8 cellular contexts compared by ENCODE assay signal in the genomic region with DNA sequence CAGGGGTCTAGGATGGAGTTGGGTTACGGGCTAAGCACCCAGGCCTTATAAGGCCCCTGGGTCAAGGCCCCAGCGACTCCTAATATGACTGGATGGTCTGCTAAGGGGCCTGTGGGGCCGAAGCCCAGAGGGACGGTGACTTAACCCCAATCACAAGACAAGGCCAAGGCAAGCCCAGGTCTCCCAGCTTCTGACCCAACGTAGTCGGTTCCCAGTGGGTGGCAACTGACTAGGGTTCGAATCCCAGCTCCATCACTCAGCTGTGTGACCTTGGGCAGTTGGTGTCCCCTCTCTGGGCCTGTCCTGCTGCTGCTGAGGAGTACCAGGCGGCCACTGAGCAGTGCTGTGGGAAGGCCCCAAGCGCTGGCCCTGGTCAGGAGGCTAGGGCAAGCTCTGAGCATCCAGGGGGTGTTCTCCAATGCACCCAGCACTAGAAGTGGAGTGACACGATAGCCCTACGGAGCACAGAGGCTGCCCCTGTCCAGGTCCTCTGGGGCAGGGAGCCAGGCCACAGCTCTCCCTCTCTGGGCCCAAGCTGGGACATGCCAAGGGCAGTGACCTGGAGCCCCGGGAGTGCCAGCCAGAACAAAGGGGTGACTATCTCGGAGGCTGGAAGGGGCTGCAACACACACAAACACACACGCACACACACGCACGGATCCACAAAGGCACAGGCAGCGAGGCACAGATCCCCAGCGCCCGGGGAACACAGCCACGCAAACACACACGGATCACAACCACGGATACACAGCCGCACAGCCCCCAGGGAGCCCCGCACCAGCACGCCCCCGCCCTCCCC. TPM values are rescaled to one million over a fixed set of nuclear protein-coding genes. Genes with fewer than 3 reads are reported as not detected.
DNase-seq lines count a peak whose midpoint lies in the region; ATAC-seq and TF ChIP-seq lines count a peak whose summit lies in the region.

No MANE protein-coding gene starts in this region.

- intact Hi-C loops in Right ventricle myocardium inferior (cut with DNase I) (loop anchor here (5.0 kb wide), 1 partner anchor 40 kb away; the partner anchor contains the start of gene ST6GALNAC4), cardiac septum (cut with DNase I) (loop anchor here (2.0 to 5.0 kb wide), 2 partner anchors 20 to 40 kb away; partner anchors contain the start of gene ST6GALNAC4)

- H3K27me3 Mint-ChIP-seq in endodermal cell (ENCODE audit: insufficient read depth), result no peaks in the 10 kb centered on the region

- peak; percentile 46 for ATAC-seq in Right ventricle myocardium inferior
- ATAC-seq in HG02884 (IDR thresholded peaks at IDR 0.05; ENCODE audit: unreplicated experiment), result no peak

- no peak overlapping the region for H3K27ac Mint-ChIP-seq in endodermal cell

- H3K36me3 ChIP-seq in endodermal cell (ENCODE audit: control insufficient read depth, insufficient read depth, low read length), result no peaks in the 10 kb centered on the region
- H3K36me3 ChIP-seq in mucosa of rectum (ENCODE audit: control insufficient read depth in 2 of 2, insufficient read depth in 2 of 2, low read length in 2 of 2), result peaks cover 2 to 7% of the 10 kb centered on the region in 2 donors

- DNase-seq in Right ventricle myocardium inferior (ENCODE audit: missing footprints) (no peak), cardiac septum (ENCODE audit: low spot score) (no peak), endodermal cell (no peak), GM19240 (ENCODE audit: insufficient read length, low spot score) (no peak)
- DNase-seq in activated CD4-positive, alpha-beta T cell treated with anti-CD3 and anti-CD28 coated beads for 48 hours, result no peak
- no peak for DNase-seq in NK-92 treated with Interleukin-12 subunit alpha and Interleukin-12 subunit beta, amount 100 ng/mL, for 24 hours (lab: John Stamatoyannopoulos, UW)

- no peaks in the 10 kb centered on the region for H3K27me3 ChIP-seq in endodermal cell (ENCODE audit: control insufficient read depth, insufficient read depth, low read length, poor library complexity, severe bottlenecking)
- no peaks in the 10 kb centered on the region for H3K27me3 ChIP-seq in mucosa of rectum (ENCODE audit: control insufficient read depth in 2 of 2, insufficient read depth in 2 of 2, low read length in 2 of 2)

- peaks cover 11% of the 10 kb centered on the region for H3K4me1 Mint-ChIP-seq in endodermal cell

- 49 to 90% methylated on average over 11 to 26 of the region's 26 CpGs for WGBS in endodermal cell (ENCODE audit: insufficient coverage in 1 of 2, insufficient read length in 1 of 2), 2 experiments

- peak overlapping the region; percentile 73 for H3K4me3 ChIP-seq in endodermal cell (ENCODE audit: low read length)
- peak overlapping the region; percentile 59 to 69 for H3K4me3 ChIP-seq in mucosa of rectum (ENCODE audit: low read length in 2 of 2)

- no peaks in the 10 kb centered on the region for H3K9me3 ChIP-seq in endodermal cell (ENCODE audit: control insufficient read depth, low read length)
- H3K9me3 ChIP-seq in mucosa of rectum (ENCODE audit: control insufficient read depth in 2 of 2, low read length in 2 of 2), result no peaks in the 10 kb centered on the region

- H3K9me3 Mint-ChIP-seq in endodermal cell, result no peaks in the 10 kb centered on the region

- peaks cover 8% of the 10 kb centered on the region for H3K4me1 ChIP-seq in endodermal cell (ENCODE audit: control insufficient read depth, insufficient read depth, low read length)
- H3K4me1 ChIP-seq in mucosa of rectum (ENCODE audit: control insufficient read depth in 2 of 2, insufficient read depth in 2 of 2, low read length in 2 of 2), result peaks cover 39 to 40% of the 10 kb centered on the region in 2 donors

- H3K27ac ChIP-seq in endodermal cell (ENCODE audit: low read depth, low read length), result no peak overlapping the region
- peak overlapping the region; percentile 67 to 68 for H3K27ac ChIP-seq in mucosa of rectum (ENCODE audit: low read depth in 2 of 2, low read length in 2 of 2)

- H3K9ac ChIP-seq in endodermal cell (ENCODE audit: extremely low read depth, low read length, poor library complexity, severe bottlenecking) (no peak overlapping the region), mucosa of rectum (ENCODE audit: low read depth in 1 of 2, low read length in 2 of 2) (peak overlapping the region; percentile 52 to 60)

- peak overlapping the region; percentile 65 for H3K4me3 Mint-ChIP-seq in endodermal cell

- H3K36me3 Mint-ChIP-seq in endodermal cell (ENCODE audit: low read depth), result no peaks in the 10 kb centered on the region

- no peak for TF ChIP-seq CTCF in endodermal cell (conservative IDR thresholded peaks at IDR 0.05)

RNA-seq across cellular contexts. Expression of gene AK1, which starts 0.5 kb away (rescaled TPM):
- total RNA-seq in Right ventricle myocardium inferior (880 TPM), cardiac septum (484 TPM), endodermal cell (10 to 100 TPM; 19.0 to 22.8 TPM)
- 58.2 TPM for polyA plus RNA-seq in endodermal cell (2013, experiment 1 of 2)
- 50.8 TPM for polyA plus RNA-seq in endodermal cell (2013, experiment 2 of 2)

RNA-seq across cellular contexts. Expression of gene ST6GALNAC6, which starts 22.4 kb away (rescaled TPM):
- 43.3 TPM for total RNA-seq in Right ventricle myocardium inferior
- 49.4 TPM for total RNA-seq in cardiac septum
- total RNA-seq in endodermal cell, result 10 to 100 TPM; 42.3 to 44.2 TPM
- polyA plus RNA-seq in endodermal cell (2013, experiment 1 of 2), result 25.4 TPM
- 26.0 TPM for polyA plus RNA-seq in endodermal cell (2013, experiment 2 of 2)

RNA-seq across cellular contexts. Expression of gene ENG, which starts 22.5 kb away (rescaled TPM):
- total RNA-seq in Right ventricle myocardium inferior, result 131 TPM
- 244 TPM for total RNA-seq in cardiac septum
- 1 to 10 TPM; 2.2 to 2.4 TPM for total RNA-seq in endodermal cell
- 1.2 TPM for polyA plus RNA-seq in endodermal cell (2013, experiment 1 of 2)
- 0.95 TPM for polyA plus RNA-seq in endodermal cell (2013, experiment 2 of 2)

RNA-seq across cellular contexts. Expression of gene ST6GALNAC4, which starts 39.9 kb away (rescaled TPM):
- total RNA-seq in Right ventricle myocardium inferior (21.9 TPM), cardiac septum (48.1 TPM), endodermal cell (10 to 100 TPM in 1 of 2 donors, 1 to 10 TPM in 1; 8.3 to 12.7 TPM)
- polyA plus RNA-seq in endodermal cell (2013, experiment 1 of 2), result 14.6 TPM
- polyA plus RNA-seq in endodermal cell (2013, experiment 2 of 2), result 15.4 TPM

RNA-seq across cellular contexts. Expression of gene PIP5KL1, which starts 53.6 kb away (rescaled TPM):
- total RNA-seq in Right ventricle myocardium inferior, result not detected
- 0.57 TPM for total RNA-seq in cardiac septum
- total RNA-seq in endodermal cell, result 1 to 10 TPM; 6.6 to 9.3 TPM
- polyA plus RNA-seq in endodermal cell (2013, experiment 1 of 2), result 3.7 TPM
- 3.3 TPM for polyA plus RNA-seq in endodermal cell (2013, experiment 2 of 2)

Comparison
In these comparisons a context has a peak if more than half of its experiments do, and no peak if none do; other contexts are left out.
1. RNA of gene AK1, which starts 0.5 kb away (total RNA-seq): 880 TPM in Right ventricle myocardium inferior (single experiment) and 484 TPM in cardiac septum (single experiment); 19.0 to 22.8 TPM in endodermal cell; every median in the first group is over 10 times any median in the second.
2. RNA of gene ENG, which starts 22.5 kb away (total RNA-seq): 244 TPM in cardiac septum (single experiment) and 131 TPM in Right ventricle myocardium inferior (single experiment); 2.2 to 2.4 TPM in endodermal cell; every median in the first group is over 10 times any median in the second.